Comparison of ENCODE assay signal across 8 cellular contexts in the genomic region with DNA sequence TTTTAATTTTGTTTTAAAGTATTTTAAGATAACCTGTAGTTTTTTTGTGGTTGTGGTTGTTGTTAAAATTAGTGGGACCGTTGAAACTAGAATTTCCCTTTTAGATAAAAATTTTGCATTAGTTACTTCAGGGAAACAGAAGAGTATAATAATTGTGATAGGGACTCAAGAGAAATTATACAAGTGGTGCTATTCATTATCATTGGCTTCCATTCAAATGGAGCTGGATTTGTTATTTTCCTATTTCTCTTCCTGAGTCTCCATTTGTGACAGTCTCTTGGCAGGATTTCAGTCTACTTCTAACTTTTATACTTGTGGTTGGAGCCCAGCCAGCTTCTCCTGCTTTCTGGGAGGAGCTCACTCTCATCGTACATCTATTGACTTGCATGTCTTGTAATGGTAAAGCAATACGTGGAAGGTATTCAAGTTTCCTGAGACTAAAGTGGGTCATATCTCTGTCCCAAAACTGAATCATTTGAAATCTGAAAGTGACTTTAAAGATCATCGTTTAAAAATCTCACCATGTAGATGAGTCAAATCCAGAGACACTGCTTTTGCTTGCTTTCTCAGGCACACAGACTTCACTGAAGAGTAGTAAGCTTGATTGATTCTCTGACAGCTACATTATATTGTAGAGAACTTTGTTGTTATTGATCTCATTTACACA.
DNase-seq lines count a peak whose midpoint lies in the region; ATAC-seq and TF ChIP-seq lines count a peak whose summit lies in the region.

No MANE protein-coding gene starts in this region.

- no peak overlapping the region for H3K4me2 ChIP-seq in hepatocyte

- H3K4me3 ChIP-seq in hepatocyte: no peak overlapping the region
- H3K4me3 ChIP-seq in H7 (ENCODE audit: insufficient read depth, low read depth, low read length): no peak overlapping the region

- H3K4me1 ChIP-seq in hepatocyte (ENCODE audit: insufficient read depth): no peaks in the 10 kb centered on the region

- H4K20me1 ChIP-seq in hepatocyte (ENCODE audit: insufficient read depth, poor library complexity, severe bottlenecking): no peaks in the 10 kb centered on the region

- peak; percentile 8 for DNase-seq in H4 (ENCODE audit: low spot score)
- peak; percentile 12 for DNase-seq in NCI-H2029 (lab: John Stamatoyannopoulos, UW)
- peak; percentile 42 for DNase-seq in hepatocyte (ENCODE audit: low spot score)
- DNase-seq in globus pallidus (ENCODE audit: low spot score): no peak
- DNase-seq in H7: no peak
- DNase-seq in NCI-H524 treated with DMSO at 0.1 percent for 48 hours (lab: John Stamatoyannopoulos, UW): no peak
- no peak for DNase-seq in central memory CD4-positive, alpha-beta T cell

- H2AFZ ChIP-seq in hepatocyte: no peak overlapping the region

- H3K36me3 ChIP-seq in hepatocyte (replicated peaks; ENCODE audit: insufficient read depth, low read depth): no peaks in the 10 kb centered on the region
- no peaks in the 10 kb centered on the region for H3K36me3 ChIP-seq in H7 (replicated peaks; ENCODE audit: control insufficient read depth, insufficient read depth, low read length)

- H3K27me3 ChIP-seq in hepatocyte: no peaks in the 10 kb centered on the region
- H3K27me3 ChIP-seq in H7 (ENCODE audit: control insufficient read depth, insufficient read depth, low read length): no peaks in the 10 kb centered on the region

- H3K27ac ChIP-seq in hepatocyte: no peak overlapping the region

- no peaks in the 10 kb centered on the region for H3K9me3 ChIP-seq in hepatocyte (ENCODE audit: low read depth)

- H3K9me2 ChIP-seq in hepatocyte (replicated peaks; ENCODE audit: insufficient read depth): no peaks in the 10 kb centered on the region

- WGBS in hepatocyte (ENCODE audit: low lambda C conversion rate, missing lambda C conversion rate): 60% methylated on average over 4 of the region's 4 CpGs

- no peaks in the 10 kb centered on the region for H3K79me2 ChIP-seq in hepatocyte

- TF ChIP-seq CTCF in hepatocyte (IDR thresholded peaks at IDR 0.05; ENCODE audit: poor library complexity): no peak

- peak; percentile 91 for ATAC-seq in GM18870 (IDR thresholded peaks at IDR 0.05; ENCODE audit: unreplicated experiment)

Comparison
In these comparisons a context has a peak if more than half of its experiments do, and no peak if none do; other contexts are left out.
1. DNase-seq: peak in H4 (single experiment), NCI-H2029 (single experiment) and hepatocyte (single experiment); none in globus pallidus (single experiment), H7 (single experiment), NCI-H524 treated with DMSO at 0.1 percent for 48 hours (single experiment) and central memory CD4-positive, alpha-beta T cell (single experiment).